In the genomic region with DNA sequence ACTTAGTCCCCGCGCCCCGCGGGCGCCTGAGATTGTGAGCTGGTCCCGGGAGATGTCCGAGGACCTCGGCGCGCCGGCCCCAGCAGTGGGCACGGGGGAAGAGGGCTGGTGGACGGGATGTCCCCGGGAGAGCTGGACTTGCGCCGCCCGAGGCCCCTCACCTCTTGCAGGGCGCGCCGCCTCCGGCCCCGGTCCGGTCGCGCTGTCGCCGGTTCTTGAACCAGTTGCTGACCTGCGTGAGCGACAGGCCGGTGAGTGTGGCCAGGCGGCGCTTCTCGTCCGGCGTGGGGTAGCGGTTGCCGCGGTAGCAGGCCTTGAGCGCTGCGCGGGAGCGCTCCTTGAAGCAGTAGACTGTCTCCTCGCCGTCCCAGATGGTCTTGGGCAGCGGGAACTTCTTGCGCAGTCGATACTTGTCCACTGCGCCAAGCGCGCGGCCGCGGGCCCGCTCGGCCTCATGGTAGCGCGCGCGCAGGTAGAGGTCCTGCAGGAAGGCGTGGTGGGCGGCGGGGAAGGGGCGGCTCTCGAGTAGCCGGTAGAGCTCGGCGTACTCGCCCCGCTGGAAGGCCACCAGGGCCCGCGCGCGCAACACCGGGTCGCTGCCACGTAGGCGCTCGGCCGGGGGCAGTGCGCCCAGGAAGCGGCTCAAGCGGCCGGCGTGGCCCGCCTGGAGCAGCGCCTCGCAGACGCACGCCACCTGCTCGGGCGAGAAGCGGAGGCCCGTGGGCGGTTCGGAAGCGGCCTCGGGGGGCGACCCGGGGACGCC, we compare ENCODE assay signal across 8 cellular contexts. TPM values are rescaled to one million over a fixed set of nuclear protein-coding genes. Genes with fewer than 3 reads are reported as not detected.
A peak's percentile ranks its signal among the peaks of the same experiment; 100 is the strongest.
DNase-seq lines count a peak whose midpoint lies in the region; ATAC-seq and TF ChIP-seq lines count a peak whose summit lies in the region.

No MANE protein-coding gene starts in this region.

- H3K27me3 ChIP-seq in fibroblast of lung (ENCODE audit: control insufficient read depth, insufficient read depth, low read length) = no peaks in the 10 kb centered on the region

- no peaks in the 10 kb centered on the region for H3K9me3 Mint-ChIP-seq in naive thymus-derived CD8-positive, alpha-beta T cell

- TF ChIP-seq CTCF in WI38 (IDR thresholded peaks at IDR 0.05; ENCODE audit: low read depth, low read length) = no peak
- TF ChIP-seq CTCF in fibroblast of lung (conservative IDR thresholded peaks at IDR 0.05 in 1 of 2, IDR thresholded peaks at IDR 0.05 in 1 of 2; ENCODE audit: low read depth in 1 of 2, low read length in 2 of 2) = no peak

- H3K4me2 ChIP-seq in fibroblast of lung (ENCODE audit: extremely low read depth, insufficient read depth, low read length) = peak overlapping the region; percentile 96

- no peaks in the 10 kb centered on the region for H3K36me3 Mint-ChIP-seq in naive thymus-derived CD8-positive, alpha-beta T cell

- H2AFZ ChIP-seq in fibroblast of lung (ENCODE audit: low read length) = no peak overlapping the region

- peaks cover 7 to 33% (median 11%) of the 10 kb centered on the region in 4 donors for H3K4me1 Mint-ChIP-seq in naive thymus-derived CD8-positive, alpha-beta T cell

- peaks cover 24% of the 10 kb centered on the region for H3K4me1 ChIP-seq in fibroblast of lung (ENCODE audit: control insufficient read depth, extremely low read depth, insufficient read depth, low read length)

- H3K27ac ChIP-seq in fibroblast of lung (ENCODE audit: insufficient read depth, low read length) = peak overlapping the region; percentile 75

- no peak for ATAC-seq in naive thymus-derived CD8-positive, alpha-beta T cell
- ATAC-seq in HG03469 (IDR thresholded peaks at IDR 0.05; ENCODE audit: unreplicated experiment) = no peak

- H3K79me2 ChIP-seq in fibroblast of lung (ENCODE audit: control insufficient read depth, insufficient read depth, low read length) = peaks cover 4% of the 10 kb centered on the region

- H3K9ac ChIP-seq in fibroblast of lung (ENCODE audit: insufficient read depth, low read length) = peak overlapping the region; percentile 79

- H4K20me1 ChIP-seq in fibroblast of lung (ENCODE audit: control insufficient read depth, extremely low read depth, insufficient read depth, low read length) = no peaks in the 10 kb centered on the region

- peak overlapping the region; percentile 48 to 86 (median 70) for H3K4me3 Mint-ChIP-seq in naive thymus-derived CD8-positive, alpha-beta T cell

- DNase-seq in DMS53 (lab: John Stamatoyannopoulos, UW) (peak; percentile 88), HS-27A (ENCODE audit: low read depth) (peak; percentile 35), fibroblast of lung (ENCODE audit: low read depth in 2 of 2) (peak; percentile 69 to 78), globus pallidus (ENCODE audit: low spot score) (no peak)
- peak in 1 of 10 donors; percentile 25 for DNase-seq in naive thymus-derived CD8-positive, alpha-beta T cell
- DNase-seq in stimulated activated naive CD4-positive, alpha-beta T cell treated with Interleukin-2 at 50 U/mL for 16 hours (lab: John Stamatoyannopoulos, UW) = no peak

- peaks cover 0 to 22% (median 9%) of the 10 kb centered on the region in 5 donors for H3K27me3 Mint-ChIP-seq in naive thymus-derived CD8-positive, alpha-beta T cell

- H3K4me3 ChIP-seq in WI38 (ENCODE audit: low read depth, low read length) = peak overlapping the region; percentile 71
- H3K4me3 ChIP-seq in fibroblast of lung (replicated peaks in 1 of 4; ENCODE audit: control extremely low read depth in 1 of 4, insufficient read depth in 1 of 4, low read depth in 3 of 4, low read length in 4 of 4) = peak overlapping the region; percentile 69 to 81 (median 78)

- no peaks in the 10 kb centered on the region for H3K9me3 ChIP-seq in fibroblast of lung (ENCODE audit: control insufficient read depth, insufficient read depth, low read depth, low read length)

- peaks cover 16% of the 10 kb centered on the region for H3K36me3 ChIP-seq in fibroblast of lung (ENCODE audit: control insufficient read depth, insufficient read depth, low read length)

- POLR2A ChIA-PET in naive thymus-derived CD8-positive, alpha-beta T cell (lab: Charles Lee) = interaction anchor here (0.6 to 4.8 kb wide), 8 partner anchors 9 to 227 kb away, joined by 3 to 77 read pairs (median 8); a partner anchor contains a TSS

- no peak overlapping the region for H3K27ac Mint-ChIP-seq in naive thymus-derived CD8-positive, alpha-beta T cell

RNA-seq across cellular contexts. Expression of a gene that starts 1.0 kb away (rescaled TPM):
- total RNA-seq in fibroblast of lung = 10.7 and 11.6 TPM in 2 replicates
- polyA plus RNA-seq in fibroblast of lung = 3.4 and 3.7 TPM in 2 replicates
- polyA plus RNA-seq in fibroblast of lung (2012) = 4.6 and 5.3 TPM in 2 replicates
- 14.8 and 17.8 TPM in 2 replicates for polyA minus RNA-seq in fibroblast of lung (ENCODE audit: low replicate concordance)
- total RNA-seq in naive thymus-derived CD8-positive, alpha-beta T cell = 1 to 10 TPM; 1.4 to 1.8 TPM
- polyA plus RNA-seq in naive thymus-derived CD8-positive, alpha-beta T cell = under 1 TPM; 0.08 to 0.11 (median 0.09) TPM

RNA-seq across cellular contexts. Expression of a gene that starts 14.2 kb away (rescaled TPM):
- total RNA-seq in fibroblast of lung = 44.9 and 115 TPM in 2 replicates
- 28.8 and 54.7 TPM in 2 replicates for polyA plus RNA-seq in fibroblast of lung
- polyA plus RNA-seq in fibroblast of lung (2012) = 41.2 and 83.1 TPM in 2 replicates
- 28.0 and 56.4 TPM in 2 replicates for polyA minus RNA-seq in fibroblast of lung (ENCODE audit: low replicate concordance)
- total RNA-seq in naive thymus-derived CD8-positive, alpha-beta T cell = 10 to 100 TPM; 44.2 to 44.3 TPM
- under 1 TPM; 0.60 to 0.99 (median 0.81) TPM for polyA plus RNA-seq in naive thymus-derived CD8-positive, alpha-beta T cell

RNA-seq across cellular contexts. Expression of a gene that starts 24.6 kb away (rescaled TPM):
- total RNA-seq in fibroblast of lung = 24.4 and 33.5 TPM in 2 replicates
- polyA plus RNA-seq in fibroblast of lung = 18.1 and 18.7 TPM in 2 replicates
- polyA plus RNA-seq in fibroblast of lung (2012) = 29.9 and 30.0 TPM in 2 replicates
- 35.3 and 47.5 TPM in 2 replicates for polyA minus RNA-seq in fibroblast of lung (ENCODE audit: low replicate concordance)
- total RNA-seq in naive thymus-derived CD8-positive, alpha-beta T cell = 10 to 100 TPM; 49.5 to 54.1 TPM
- polyA plus RNA-seq in naive thymus-derived CD8-positive, alpha-beta T cell = 10 to 100 TPM in 2 of 3 donors, 1 to 10 TPM in 1; 8.0 to 16.5 (median 11.9) TPM

RNA-seq across cellular contexts. Expression of a gene that starts 34.8 kb away (rescaled TPM):
- not detected in 2 replicates for total RNA-seq in fibroblast of lung
- polyA plus RNA-seq in fibroblast of lung = not detected in 2 replicates
- not detected in 2 replicates for polyA plus RNA-seq in fibroblast of lung (2012)
- not detected in 2 replicates for polyA minus RNA-seq in fibroblast of lung (ENCODE audit: low replicate concordance)
- not detected for total RNA-seq in naive thymus-derived CD8-positive, alpha-beta T cell
- polyA plus RNA-seq in naive thymus-derived CD8-positive, alpha-beta T cell = not detected

RNA-seq across cellular contexts. Expression of a gene that starts 37.4 kb away (rescaled TPM):
- total RNA-seq in fibroblast of lung = 3.1 and 3.3 TPM in 2 replicates
- 1.6 and 2.0 TPM in 2 replicates for polyA plus RNA-seq in fibroblast of lung
- 4.3 and 4.5 TPM in 2 replicates for polyA plus RNA-seq in fibroblast of lung (2012)
- polyA minus RNA-seq in fibroblast of lung (ENCODE audit: low replicate concordance) = 1.3 and 1.6 TPM in 2 replicates
- 10 to 100 TPM; 35.3 to 42.3 TPM for total RNA-seq in naive thymus-derived CD8-positive, alpha-beta T cell
- 10 to 100 TPM; 12.4 to 15.2 (median 12.5) TPM for polyA plus RNA-seq in naive thymus-derived CD8-positive, alpha-beta T cell

Comparison
In these comparisons a context has a peak if more than half of its experiments do, and no peak if none do; other contexts are left out.
1. DNase-seq: peak in DMS53 (single experiment), HS-27A (single experiment) and fibroblast of lung (2 of 2); none in globus pallidus (single experiment) and stimulated activated naive CD4-positive, alpha-beta T cell treated with Interleukin-2 at 50 U/mL for 16 hours (single experiment).